In genomic region chr14:75452900-75453816, GRCh38 we compare ENCODE assay signal across 9 cellular contexts. TPM values are rescaled to one million over a fixed set of nuclear protein-coding genes. Genes with fewer than 3 reads are reported as not detected.
DNase-seq lines count a peak whose midpoint lies in the region; ATAC-seq and TF ChIP-seq lines count a peak whose summit lies in the region.
"Had no signal": no experiment of that assay in that cellular context is flagged by ENCODE, and none has a peak within 500 bp of the region (broad histone marks: within the 10 kb centered on the region; RNA-seq: fewer than 3 reads in every experiment).

No MANE protein-coding gene starts in this region.

- H3K36me3 ChIP-seq in SK-N-MC (ENCODE audit: insufficient read depth, low read length) (peaks cover 32% of the 10 kb centered on the region; the same call in 1 of the 2 replicates), osteoblast (ENCODE audit: insufficient read depth, low read length) (no peaks in the 10 kb centered on the region)

- H3K9me3 Mint-ChIP-seq in CD14-positive monocyte: peaks cover 0 to 1% (median 0%) of the 10 kb centered on the region in 7 donors
- H3K9me3 Mint-ChIP-seq: stimulated activated naive CD8-positive, alpha-beta T cell treated with anti-CD3 and anti-CD28 coated beads, Interleukin-15, Interleukin-2, amounts not matched to agents 100 ng/mL and 50 ng/mL, for 24 hours had no signal

- H3K4me3 Mint-ChIP-seq in CD14-positive monocyte: no peak overlapping the region
- H3K4me3 Mint-ChIP-seq: stimulated activated naive CD8-positive, alpha-beta T cell treated with anti-CD3 and anti-CD28 coated beads, Interleukin-15, Interleukin-2, amounts not matched to agents 100 ng/mL and 50 ng/mL, for 24 hours had no signal

- ATAC-seq in HG02938 (IDR thresholded peaks at IDR 0.05; ENCODE audit: unreplicated experiment): no peak

- intact Hi-C loops in CD14-positive monocyte (cut with micrococcal nuclease): no loop called here

- H3K9me3 ChIP-seq in SK-N-MC (ENCODE audit: low read depth, low read length) (no peaks in the 10 kb centered on the region), osteoblast (ENCODE audit: low read depth, low read length) (no peaks in the 10 kb centered on the region)

- peaks cover 74% of the 10 kb centered on the region for H3K4me1 Mint-ChIP-seq in CD14-positive monocyte

- H3K4me3 ChIP-seq in SK-N-MC: peak overlapping the region; percentile 38
- H3K4me3 ChIP-seq in osteoblast (ENCODE audit: insufficient read depth, low read length): no peak overlapping the region

- peaks cover 34% of the 10 kb centered on the region for H3K4me1 ChIP-seq in osteoblast (ENCODE audit: insufficient read depth, low read length)

- peaks cover 84% of the 10 kb centered on the region for H3K79me2 ChIP-seq in osteoblast (ENCODE audit: insufficient read depth, low read length)

- peaks cover 83 to 91% of the 10 kb centered on the region in 2 donors for H3K36me3 Mint-ChIP-seq in CD14-positive monocyte

- peaks cover 0 to 3% (median 2%) of the 10 kb centered on the region in 3 donors for H3K27me3 Mint-ChIP-seq in CD14-positive monocyte (ENCODE audit: low read depth in 3 of 3)
- H3K27me3 Mint-ChIP-seq: stimulated activated naive CD8-positive, alpha-beta T cell treated with anti-CD3 and anti-CD28 coated beads, Interleukin-15, Interleukin-2, amounts not matched to agents 100 ng/mL and 50 ng/mL, for 24 hours had no signal

- peaks cover 46% of the 10 kb centered on the region for H4K20me1 ChIP-seq in osteoblast (ENCODE audit: insufficient read depth, low read length)

- H3K4me2 ChIP-seq in osteoblast (ENCODE audit: insufficient read depth, low read length): peak overlapping the region; percentile 38

- no peak for DNase-seq in CD14-positive monocyte (ENCODE audit: low spot score)
- DNase-seq in SK-N-MC (ENCODE audit: low read depth, low spot score): peak; percentile 40
- DNase-seq in foreskin melanocyte: peak; percentile 84
- peak; percentile 86 for DNase-seq in osteoblast (ENCODE audit: insufficient read length, low spot score, missing footprints)
- no peak for DNase-seq in activated naive CD4-positive, alpha-beta T cell treated with Interleukin-2 at 50 U/mL for 16 hours
- DNase-seq in GF-D8 (lab: John Stamatoyannopoulos, UW): no peak
- no peak for DNase-seq in NCI-H510A (lab: John Stamatoyannopoulos, UW)

- no peaks in the 10 kb centered on the region for H3K27me3 ChIP-seq in osteoblast (ENCODE audit: insufficient read depth, low read length)

- H3K9ac ChIP-seq in SK-N-MC (ENCODE audit: insufficient read length): peak overlapping the region; percentile 68

- no peak for TF ChIP-seq CTCF in CD14-positive monocyte (IDR thresholded peaks at IDR 0.05)
- TF ChIP-seq CTCF in osteoblast (IDR thresholded peaks at IDR 0.05; ENCODE audit: extremely low read depth, low read depth, low read length): no peak

- H3K27ac ChIP-seq in SK-N-MC: peak overlapping the region; percentile 90
- H3K27ac ChIP-seq in osteoblast (ENCODE audit: low read depth, low read length): peak overlapping the region; percentile 75

- H2AFZ ChIP-seq in osteoblast (ENCODE audit: low read length): peak overlapping the region; percentile 56

- peak overlapping the region; percentile 12 to 78 (median 53) for H3K27ac Mint-ChIP-seq in CD14-positive monocyte
- H3K27ac Mint-ChIP-seq: stimulated activated naive CD8-positive, alpha-beta T cell treated with anti-CD3 and anti-CD28 coated beads, Interleukin-15, Interleukin-2, amounts not matched to agents 100 ng/mL and 50 ng/mL, for 24 hours had no signal

RNA-seq across cellular contexts. Expression of gene JDP2, which starts 25.3 kb away (rescaled TPM):
- polyA plus RNA-seq in CD14-positive monocyte: 10 to 100 TPM in 1 of 2 donors, 1 to 10 TPM in 1; 3.5 to 14.2 TPM
- total RNA-seq in osteoblast: 70.7 and 77.1 TPM in 2 replicates

Comparison
In these comparisons a context has a peak if more than half of its experiments do, and no peak if none do; other contexts are left out.
1. DNase-seq: peak in SK-N-MC (single experiment), foreskin melanocyte (single experiment) and osteoblast (single experiment); none in CD14-positive monocyte (single experiment), activated naive CD4-positive, alpha-beta T cell treated with Interleukin-2 at 50 U/mL for 16 hours (single experiment), GF-D8 (single experiment) and NCI-H510A (single experiment).